In the genomic region with DNA sequence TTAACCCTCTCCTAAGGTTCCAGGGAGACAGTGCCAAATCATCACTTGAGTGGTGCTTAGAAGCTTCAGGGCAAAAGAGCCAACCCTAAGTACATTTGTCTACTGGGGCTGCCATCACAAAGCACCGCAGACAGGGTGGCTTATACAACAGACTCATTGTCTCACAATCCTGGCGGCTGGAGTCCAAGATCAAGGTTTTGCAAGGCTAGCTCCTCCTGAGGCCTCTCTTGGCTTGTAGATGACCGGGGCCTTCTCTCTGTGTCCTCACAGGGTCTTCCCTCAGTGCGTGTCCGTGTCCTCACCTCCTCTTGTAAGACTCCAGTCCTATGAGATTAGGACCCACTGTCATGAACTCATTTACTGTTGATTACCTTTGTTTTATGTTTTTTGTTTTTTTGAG, we compare ENCODE assay signal across 1 cellular context.
TF ChIP-seq lines count a peak whose summit lies in the region.

No MANE protein-coding gene starts in this region.

TF ChIP-seq in IMR-90, 13 proteins besides CTCF, POLR2A, EP300 and RAD21:
- TF ChIP-seq MAZ (IDR thresholded peaks at IDR 0.05; ENCODE audit: borderline replicate concordance, low read depth, low read length) (no peak), NFE2L2 (IDR thresholded peaks at IDR 0.05; ENCODE audit: low read depth, low read length) (no peak), RFX5 (IDR thresholded peaks at IDR 0.05; ENCODE audit: low read depth, low read length) (no peak), CHD1 (IDR thresholded peaks at IDR 0.05; ENCODE audit: low read depth, low read length) (no peak), SMC3 (IDR thresholded peaks at IDR 0.05; ENCODE audit: low read depth, low read length) (no peak), CEBPB (IDR thresholded peaks at IDR 0.05; ENCODE audit: low read depth, low read length) (no peak), BHLHE40 (IDR thresholded peaks at IDR 0.05; ENCODE audit: low read depth, low read length) (no peak), FOS (IDR thresholded peaks at IDR 0.05; ENCODE audit: low read depth, low read length) (no peak), RCOR1 (IDR thresholded peaks at IDR 0.05; ENCODE audit: insufficient replicate concordance, low read length) (no peak), MXI1 (IDR thresholded peaks at IDR 0.05; ENCODE audit: borderline replicate concordance, low read depth, low read length) (no peak), MAFK (IDR thresholded peaks at IDR 0.05; ENCODE audit: low read depth, low read length) (no peak)
- TF ChIP-seq, protein P1, sequence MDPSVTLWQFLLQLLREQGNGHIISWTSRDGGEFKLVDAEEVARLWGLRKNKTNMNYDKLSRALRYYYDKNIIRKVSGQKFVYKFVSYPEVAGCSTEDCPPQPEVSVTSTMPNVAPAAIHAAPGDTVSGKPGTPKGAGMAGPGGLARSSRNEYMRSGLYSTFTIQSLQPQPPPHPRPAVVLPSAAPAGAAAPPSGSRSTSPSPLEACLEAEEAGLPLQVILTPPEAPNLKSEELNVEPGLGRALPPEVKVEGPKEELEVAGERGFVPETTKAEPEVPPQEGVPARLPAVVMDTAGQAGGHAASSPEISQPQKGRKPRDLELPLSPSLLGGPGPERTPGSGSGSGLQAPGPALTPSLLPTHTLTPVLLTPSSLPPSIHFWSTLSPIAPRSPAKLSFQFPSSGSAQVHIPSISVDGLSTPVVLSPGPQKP (IDR thresholded peaks at IDR 0.05; ENCODE audit: borderline replicate concordance, low read depth, low read length) = no peak
- TF ChIP-seq, protein P2, sequence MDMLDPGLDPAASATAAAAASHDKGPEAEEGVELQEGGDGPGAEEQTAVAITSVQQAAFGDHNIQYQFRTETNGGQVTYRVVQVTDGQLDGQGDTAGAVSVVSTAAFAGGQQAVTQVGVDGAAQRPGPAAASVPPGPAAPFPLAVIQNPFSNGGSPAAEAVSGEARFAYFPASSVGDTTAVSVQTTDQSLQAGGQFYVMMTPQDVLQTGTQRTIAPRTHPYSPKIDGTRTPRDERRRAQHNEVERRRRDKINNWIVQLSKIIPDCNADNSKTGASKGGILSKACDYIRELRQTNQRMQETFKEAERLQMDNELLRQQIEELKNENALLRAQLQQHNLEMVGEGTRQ (IDR thresholded peaks at IDR 0.05; ENCODE audit: low read depth, low read length) = no peak
